8 cellular contexts compared by ENCODE assay signal in the genomic region with DNA sequence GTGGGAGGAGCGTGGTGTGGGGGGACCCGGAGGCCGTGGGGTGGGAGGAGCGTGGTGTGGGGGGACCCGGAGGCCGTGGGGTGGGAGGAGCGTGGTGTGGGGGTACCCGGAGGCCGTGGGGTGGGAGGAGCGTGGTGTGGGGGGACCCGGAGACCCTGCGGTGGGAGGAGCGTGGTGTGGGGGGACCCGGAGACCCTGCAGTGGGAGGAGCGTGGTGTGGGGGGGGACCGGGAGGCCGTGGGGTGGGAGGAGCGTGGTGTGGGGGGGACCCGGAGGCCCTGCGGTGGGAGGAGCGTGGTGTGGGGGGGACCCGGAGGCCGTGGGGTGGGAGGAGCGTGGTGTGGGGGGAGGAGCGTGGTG.
A peak's percentile ranks its signal among the peaks of the same experiment; 100 is the strongest.
DNase-seq lines count a peak whose midpoint lies in the region; ATAC-seq, FAIRE-seq and TF ChIP-seq lines count a peak whose summit lies in the region.
"Not testable (repeated sequence)": the region's sequence is repeated elsewhere in the genome, so short reads cannot be mapped to it uniquely, and the experiment has no call there.

No MANE protein-coding gene starts in this region.

- H3K27me3 ChIP-seq in gastroesophageal sphincter; aorta (ENCODE audit: control insufficient read depth in 1 of 2, insufficient read depth in 2 of 2, low read length in 1 of 2): not testable (repeated sequence)

- peak overlapping the region in 3 of 4 donors; percentile 72 to 85 (median 81) for H3K27ac ChIP-seq in gastroesophageal sphincter
- H3K27ac ChIP-seq in kidney (ENCODE audit: low read depth in 2 of 2, low read length in 2 of 2); aorta (ENCODE audit: low read depth in 1 of 2, low read length in 2 of 2): not testable (repeated sequence)

- H3K27me3 Mint-ChIP-seq in activated naive CD8-positive, alpha-beta T cell treated with anti-CD3 and anti-CD28 coated beads, Interleukin-2, amount 50 U/mL, for 24 hours; osteocyte (ENCODE audit: unreplicated experiment); stimulated activated memory B cell treated with anti-CD40 and anti-IgM and Interleukin-4, amounts not matched to agents 10 μg/mL and 1 μg/mL and 100 μg/mL, for 72 hours: not testable (repeated sequence)

- not testable (repeated sequence) for H3K4me3 ChIP-seq in NB4 (ENCODE audit: low read depth, low read length); gastroesophageal sphincter; kidney (ENCODE audit: low read length in 2 of 2); aorta (ENCODE audit: low read length in 2 of 2)

- FAIRE-seq in kidney (lab: Jason Lieb, UNC), result not testable (repeated sequence)

- WGBS in gastroesophageal sphincter (ENCODE audit: low coverage in 1 of 2), 2 donors, result no CpG with 5 or more reads among the region's 25 CpGs
- WGBS in aorta, 2 donors, result 92 to 93% methylated on average over 11 to 25 of the region's 25 CpGs

- H3K4me1 Mint-ChIP-seq in activated naive CD8-positive, alpha-beta T cell treated with anti-CD3 and anti-CD28 coated beads, Interleukin-2, amount 50 U/mL, for 24 hours, result peaks cover 42% of the 10 kb centered on the region
- H3K4me1 Mint-ChIP-seq in osteocyte (ENCODE audit: unreplicated experiment), result not testable (repeated sequence)
- H3K4me1 Mint-ChIP-seq in stimulated activated memory B cell treated with anti-CD40 and anti-IgM and Interleukin-4, amounts not matched to agents 10 μg/mL and 1 μg/mL and 100 μg/mL, for 72 hours, result peaks cover 32% of the 10 kb centered on the region

- TF ChIP-seq POLR2A in NB4 (IDR thresholded peaks at IDR 0.05; ENCODE audit: extremely low read depth, insufficient read length); gastroesophageal sphincter (IDR thresholded peaks at IDR 0.05): not testable (repeated sequence)

- H3K9me3 Mint-ChIP-seq in activated naive CD8-positive, alpha-beta T cell treated with anti-CD3 and anti-CD28 coated beads, Interleukin-2, amount 50 U/mL, for 24 hours; osteocyte (ENCODE audit: unreplicated experiment); stimulated activated memory B cell treated with anti-CD40 and anti-IgM and Interleukin-4, amounts not matched to agents 10 μg/mL and 1 μg/mL and 100 μg/mL, for 72 hours: not testable (repeated sequence)

- DNase-seq in NB4 (ENCODE audit: low read depth) (peak; percentile 62), kidney (peak; percentile 87), osteocyte (ENCODE audit: extremely low spot score, unreplicated experiment) (peak; percentile 84), aorta (peak; percentile 36 to 80)
- DNase-seq in activated CD8-positive, alpha-beta memory T cell treated with anti-CD3 and anti-CD28 coated beads for 24 hours, result peak; percentile 52
- DNase-seq in activated naive CD8-positive, alpha-beta T cell treated with anti-CD3 and anti-CD28 coated beads, Interleukin-2, amount 50 U/mL, for 24 hours, result not testable (repeated sequence)

- H3K4me3 Mint-ChIP-seq in activated naive CD8-positive, alpha-beta T cell treated with anti-CD3 and anti-CD28 coated beads, Interleukin-2, amount 50 U/mL, for 24 hours; osteocyte (ENCODE audit: unreplicated experiment); stimulated activated memory B cell treated with anti-CD40 and anti-IgM and Interleukin-4, amounts not matched to agents 10 μg/mL and 1 μg/mL and 100 μg/mL, for 72 hours: not testable (repeated sequence)

- TF ChIP-seq CTCF in NB4 (IDR thresholded peaks at IDR 0.05; ENCODE audit: low read depth, low read length); gastroesophageal sphincter (IDR thresholded peaks at IDR 0.05); kidney (IDR thresholded peaks at IDR 0.05; ENCODE audit: borderline replicate concordance, extremely low read depth, insufficient read depth); osteocyte (IDR thresholded peaks at IDR 0.05): not testable (repeated sequence)

- not testable (repeated sequence) for H3K36me3 Mint-ChIP-seq in activated naive CD8-positive, alpha-beta T cell treated with anti-CD3 and anti-CD28 coated beads, Interleukin-2, amount 50 U/mL, for 24 hours (ENCODE audit: low read depth); osteocyte (ENCODE audit: unreplicated experiment); stimulated activated memory B cell treated with anti-CD40 and anti-IgM and Interleukin-4, amounts not matched to agents 10 μg/mL and 1 μg/mL and 100 μg/mL, for 72 hours

- H3K36me3 ChIP-seq in gastroesophageal sphincter; kidney (ENCODE audit: control insufficient read depth in 1 of 2, insufficient read depth in 2 of 2, low read length in 2 of 2); aorta (ENCODE audit: control insufficient read depth in 1 of 2, insufficient read depth in 2 of 2, low read length in 1 of 2): not testable (repeated sequence)

- not testable (repeated sequence) for ATAC-seq in activated naive CD8-positive, alpha-beta T cell treated with anti-CD3 and anti-CD28 coated beads, Interleukin-2, amount 50 U/mL, for 24 hours; gastroesophageal sphincter; stimulated activated memory B cell treated with anti-CD40 and anti-IgM and Interleukin-4, amounts not matched to agents 10 μg/mL and 1 μg/mL and 100 μg/mL, for 72 hours; aorta (ENCODE audit: low FRiP score)

- H3K27ac Mint-ChIP-seq in activated naive CD8-positive, alpha-beta T cell treated with anti-CD3 and anti-CD28 coated beads, Interleukin-2, amount 50 U/mL, for 24 hours, result peak overlapping the region; percentile 56
- H3K27ac Mint-ChIP-seq in osteocyte (ENCODE audit: unreplicated experiment), result not testable (repeated sequence)
- H3K27ac Mint-ChIP-seq in stimulated activated memory B cell treated with anti-CD40 and anti-IgM and Interleukin-4, amounts not matched to agents 10 μg/mL and 1 μg/mL and 100 μg/mL, for 72 hours, result peak overlapping the region; percentile 95

- H3K9ac ChIP-seq in kidney (ENCODE audit: low read length in 2 of 2), result not testable (repeated sequence)

- not testable (repeated sequence) for H3K9me3 ChIP-seq in gastroesophageal sphincter; kidney (ENCODE audit: control insufficient read depth in 1 of 2, low read length in 2 of 2); aorta (ENCODE audit: control insufficient read depth, low read length)

- intact Hi-C loops in kidney (cut with DNase I); aorta (cut with DNase I): not testable (repeated sequence)

- not testable (repeated sequence) for TF ChIP-seq EP300 in gastroesophageal sphincter (IDR thresholded peaks at IDR 0.05)

- peaks cover 0 to 37% (median 7%) of the 10 kb centered on the region in 3 donors for H3K4me1 ChIP-seq in gastroesophageal sphincter
- not testable (repeated sequence) for H3K4me1 ChIP-seq in kidney (ENCODE audit: control insufficient read depth in 1 of 2, insufficient read depth in 1 of 2, low read depth in 1 of 2, low read length in 2 of 2); aorta (ENCODE audit: control insufficient read depth in 1 of 2, insufficient read depth in 2 of 2, low read length in 2 of 2)
